In genomic region chr2:149331023-149331400, GRCh38 we compare ENCODE assay signal across 9 cellular contexts. TPM values are rescaled to one million over a fixed set of nuclear protein-coding genes. Genes with fewer than 3 reads are reported as not detected.
A peak's percentile ranks its signal among the peaks of the same experiment; 100 is the strongest.
DNase-seq lines count a peak whose midpoint lies in the region; ATAC-seq and TF ChIP-seq lines count a peak whose summit lies in the region.
"Had no signal": no experiment of that assay in that cellular context is flagged by ENCODE, and none has a peak within 500 bp of the region (broad histone marks: within the 10 kb centered on the region; RNA-seq: fewer than 3 reads in every experiment).

No MANE protein-coding gene starts in this region.

- H3K4me3 Mint-ChIP-seq in endothelial cell (ENCODE audit: unreplicated experiment), result peak overlapping the region; percentile 91
- peak overlapping the region; percentile 91 for H3K4me3 Mint-ChIP-seq in neural crest cell

- no peak for TF ChIP-seq CTCF in AG09309 (IDR thresholded peaks at IDR 0.05; ENCODE audit: control insufficient read depth, insufficient read depth, low read depth, low read length, missing control alignments)
- no peak for TF ChIP-seq CTCF in KMS-11 (conservative IDR thresholded peaks at IDR 0.05; ENCODE audit: low read depth, low read length)
- TF ChIP-seq CTCF in endothelial cell (IDR thresholded peaks at IDR 0.05; ENCODE audit: unreplicated experiment), result no peak
- TF ChIP-seq CTCF in neural crest cell (conservative IDR thresholded peaks at IDR 0.05), result no peak

- no peaks in the 10 kb centered on the region for H3K36me3 ChIP-seq in KMS-11 (ENCODE audit: insufficient read depth)

- H3K4me3 ChIP-seq in AG09309 (ENCODE audit: control insufficient read depth, low read depth, low read length) (peak overlapping the region; percentile 98), KMS-11 (IDR thresholded peaks at IDR 0.05; ENCODE audit: insufficient read depth, low read depth, low read length) (no peak overlapping the region)

- H3K27me3 ChIP-seq in KMS-11 (ENCODE audit: insufficient read depth, low read depth), result no peaks in the 10 kb centered on the region

- H3K27ac Mint-ChIP-seq in endothelial cell (ENCODE audit: unreplicated experiment) (no peak overlapping the region), neural crest cell (ENCODE audit: unreplicated experiment) (no peak overlapping the region)

- H3K36me3 Mint-ChIP-seq in endothelial cell (ENCODE audit: low read depth, unreplicated experiment), result no peaks in the 10 kb centered on the region
- H3K36me3 Mint-ChIP-seq in neural crest cell (ENCODE audit: low read depth), result no peaks in the 10 kb centered on the region

- ATAC-seq in GM21360 (IDR thresholded peaks at IDR 0.05; ENCODE audit: unreplicated experiment), result no peak
- ATAC-seq in GM21717 (IDR thresholded peaks at IDR 0.05; ENCODE audit: unreplicated experiment), result no peak

- peaks cover 12% of the 10 kb centered on the region for H3K4me1 Mint-ChIP-seq in endothelial cell (ENCODE audit: unreplicated experiment)
- peaks cover 19% of the 10 kb centered on the region for H3K4me1 Mint-ChIP-seq in neural crest cell

- H3K9ac ChIP-seq in KMS-11, result no peak overlapping the region

- H3K27me3 Mint-ChIP-seq in endothelial cell (ENCODE audit: unreplicated experiment), result peaks cover 9% of the 10 kb centered on the region
- peaks cover 31% of the 10 kb centered on the region for H3K27me3 Mint-ChIP-seq in neural crest cell (ENCODE audit: low read depth)

- H3K9me3 Mint-ChIP-seq in endothelial cell (ENCODE audit: unreplicated experiment), result no peaks in the 10 kb centered on the region
- H3K9me3 Mint-ChIP-seq in neural crest cell, result no peaks in the 10 kb centered on the region

- H3K79me2 ChIP-seq in KMS-11 (ENCODE audit: insufficient read depth, low read depth), result no peaks in the 10 kb centered on the region

- peak overlapping the region; percentile 89 for H2AFZ ChIP-seq in KMS-11 (ENCODE audit: low read depth)

- no peaks in the 10 kb centered on the region for H3K4me1 ChIP-seq in KMS-11 (ENCODE audit: low read depth, poor library complexity, severe bottlenecking)

- H4K20me1 ChIP-seq in KMS-11 (ENCODE audit: insufficient read depth), result no peaks in the 10 kb centered on the region

- no peak for DNase-seq in AG09309 (ENCODE audit: low read depth)
- DNase-seq in endothelial cell (ENCODE audit: low spot score), result no peak
- peak; percentile 4 for DNase-seq in neural crest cell (ENCODE audit: low read depth, low spot score)
- DNase-seq in cerebellar cortex (ENCODE audit: low spot score), result no peak
- DNase-seq in GM19238 (ENCODE audit: insufficient read length, low spot score), result no peak
- DNase-seq: activated CD4-positive, alpha-beta T cell treated with anti-CD3 and anti-CD28 coated beads for 48 hours had no signal

- peak overlapping the region; percentile 84 for H3K4me2 ChIP-seq in KMS-11

- H3K27ac ChIP-seq in KMS-11, result no peak overlapping the region

RNA-seq across cellular contexts. Expression of gene LYPD6, which starts 0.6 kb away (rescaled TPM):
- total RNA-seq in endothelial cell (ENCODE audit: unreplicated experiment) (3.5 TPM), neural crest cell (7.1 and 7.3 TPM in 2 replicates)
